ENCODE assay signal across 8 cellular contexts in the genomic region with DNA sequence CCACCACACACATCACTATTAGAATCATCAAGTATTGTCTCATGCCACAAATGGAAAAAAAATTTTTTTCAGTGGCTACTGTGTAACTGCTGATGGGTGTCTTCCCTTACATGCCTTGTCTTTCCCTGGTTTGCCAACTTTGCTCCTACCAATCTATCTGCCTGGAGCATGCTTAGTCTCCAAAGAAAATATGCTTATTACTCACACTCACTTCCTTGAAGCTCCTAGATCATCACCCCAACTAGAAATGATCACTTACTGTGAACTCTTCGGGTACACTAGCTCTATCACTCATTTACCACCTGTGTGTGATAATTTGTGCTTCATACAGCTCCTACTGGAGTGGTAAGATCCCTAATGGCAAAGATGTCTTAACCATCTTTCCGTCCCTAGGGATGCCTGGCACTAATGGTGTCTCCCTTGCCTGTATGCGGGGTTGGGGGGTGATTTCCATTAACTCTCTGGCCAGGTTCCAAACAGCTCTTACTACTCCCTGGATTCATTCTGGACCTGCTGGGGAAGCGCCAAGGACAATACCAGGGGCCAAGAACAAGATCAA. TPM values are rescaled to one million over a fixed set of nuclear protein-coding genes. Genes with fewer than 3 reads are reported as not detected.
DNase-seq lines count a peak whose midpoint lies in the region; ATAC-seq and TF ChIP-seq lines count a peak whose summit lies in the region.

No MANE protein-coding gene starts in this region.

- no peaks in the 10 kb centered on the region for H3K9me3 ChIP-seq in mucosa of descending colon

- no peaks in the 10 kb centered on the region for H3K9me3 Mint-ChIP-seq in activated CD8-positive, alpha-beta memory T cell treated with anti-CD3 and anti-CD28 coated beads, Interleukin-2, amount 10 ng/mL, durations not matched to agents 7 days and 5 days (ENCODE audit: low read depth)

- no peaks in the 10 kb centered on the region for H3K27me3 Mint-ChIP-seq in activated CD8-positive, alpha-beta memory T cell treated with anti-CD3 and anti-CD28 coated beads, Interleukin-2, amount 10 ng/mL, durations not matched to agents 7 days and 5 days

- no peak for DNase-seq in activated CD8-positive, alpha-beta memory T cell treated with anti-CD3 and anti-CD28 coated beads, Interleukin-2, amount 10 ng/mL, durations not matched to agents 7 days and 5 days
- DNase-seq in activated CD8-positive, alpha-beta memory T cell treated with anti-CD3 and anti-CD28 coated beads for 24 hours = no peak
- DNase-seq in NCI-H1105 treated with DMSO at 0.1 percent for 48 hours (lab: John Stamatoyannopoulos, UW) (peak; percentile 76), choroid plexus epithelial cell (ENCODE audit: low read depth) (peak; percentile 11), mucosa of descending colon (no peak), NCI-H2196 treated with DMSO at 0.1 percent for 48 hours (lab: John Stamatoyannopoulos, UW; ENCODE audit: unreplicated experiment) (no peak), NCI-H1048 (lab: John Stamatoyannopoulos, UW) (no peak)

- peak overlapping the region; percentile 85 for H3K27ac Mint-ChIP-seq in activated CD8-positive, alpha-beta memory T cell treated with anti-CD3 and anti-CD28 coated beads, Interleukin-2, amount 10 ng/mL, durations not matched to agents 7 days and 5 days

- peak overlapping the region; percentile 98 for H3K4me3 ChIP-seq in choroid plexus epithelial cell (ENCODE audit: low read depth, low read length)
- H3K4me3 ChIP-seq in mucosa of descending colon = peak overlapping the region; percentile 84

- peaks cover 11% of the 10 kb centered on the region for H3K4me1 ChIP-seq in mucosa of descending colon (ENCODE audit: low read depth)

- TF ChIP-seq CTCF in choroid plexus epithelial cell (conservative IDR thresholded peaks at IDR 0.05; ENCODE audit: low read depth, low read length) (no peak), mucosa of descending colon (IDR thresholded peaks at IDR 0.05) (no peak)

- peaks cover 7% of the 10 kb centered on the region for H3K36me3 Mint-ChIP-seq in activated CD8-positive, alpha-beta memory T cell treated with anti-CD3 and anti-CD28 coated beads, Interleukin-2, amount 10 ng/mL, durations not matched to agents 7 days and 5 days

- H3K36me3 ChIP-seq in mucosa of descending colon (ENCODE audit: low read depth) = no peaks in the 10 kb centered on the region

- peak; percentile 2 for ATAC-seq in activated CD8-positive, alpha-beta memory T cell treated with anti-CD3 and anti-CD28 coated beads, Interleukin-2, amount 10 ng/mL, durations not matched to agents 7 days and 5 days
- ATAC-seq in mucosa of descending colon = peak; percentile 13
- no peak for ATAC-seq in GM19463 (IDR thresholded peaks at IDR 0.05; ENCODE audit: unreplicated experiment)

- peaks cover 42% of the 10 kb centered on the region for H3K4me1 Mint-ChIP-seq in activated CD8-positive, alpha-beta memory T cell treated with anti-CD3 and anti-CD28 coated beads, Interleukin-2, amount 10 ng/mL, durations not matched to agents 7 days and 5 days

- H3K4me3 Mint-ChIP-seq in activated CD8-positive, alpha-beta memory T cell treated with anti-CD3 and anti-CD28 coated beads, Interleukin-2, amount 10 ng/mL, durations not matched to agents 7 days and 5 days = peak overlapping the region; percentile 97

- intact Hi-C loops in mucosa of descending colon (cut with DNase I, micrococcal nuclease) = no loop called here

- CTCF ChIA-PET in activated CD8-positive, alpha-beta memory T cell treated with anti-CD3 and anti-CD28 coated beads, Interleukin-2, amount 10 ng/mL, durations not matched to agents 7 days and 5 days (lab: Charles Lee) = interaction anchor here (0.7 to 3.6 kb wide), 12 partner anchors 9 to 724 kb away, joined by 3 to 24 read pairs (median 4); partner anchors contain the start of gene UNC45A

RNA-seq across cellular contexts. Expression of gene VPS33B, which starts 0.8 kb away (rescaled TPM):
- 10 to 100 TPM; 19.5 to 24.1 TPM for total RNA-seq in activated CD8-positive, alpha-beta memory T cell treated with anti-CD3 and anti-CD28 coated beads, Interleukin-2, amount 10 ng/mL, durations not matched to agents 7 days and 5 days
- total RNA-seq in mucosa of descending colon = 10 to 100 TPM; 13.4 to 22.7 (median 16.2) TPM

RNA-seq across cellular contexts. Expression of gene PRC1, which starts 27.3 kb away (rescaled TPM):
- total RNA-seq in activated CD8-positive, alpha-beta memory T cell treated with anti-CD3 and anti-CD28 coated beads, Interleukin-2, amount 10 ng/mL, durations not matched to agents 7 days and 5 days = 100 to 1,000 TPM; 152 to 208 TPM
- 10 to 100 TPM; 10.9 to 41.0 (median 12.3) TPM for total RNA-seq in mucosa of descending colon

Comparison
In these comparisons a context has a peak if more than half of its experiments do, and no peak if none do; other contexts are left out.
1. DNase-seq: peak in NCI-H1105 treated with DMSO at 0.1 percent for 48 hours (single experiment) and choroid plexus epithelial cell (single experiment); none in activated CD8-positive, alpha-beta memory T cell treated with anti-CD3 and anti-CD28 coated beads, Interleukin-2, amount 10 ng/mL, durations not matched to agents 7 days and 5 days (single experiment), activated CD8-positive, alpha-beta memory T cell treated with anti-CD3 and anti-CD28 coated beads for 24 hours (single experiment), mucosa of descending colon (0 of 3), NCI-H2196 treated with DMSO at 0.1 percent for 48 hours (single experiment) and NCI-H1048 (single experiment).